ENCODE assay signal across 8 cellular contexts in the genomic region with DNA sequence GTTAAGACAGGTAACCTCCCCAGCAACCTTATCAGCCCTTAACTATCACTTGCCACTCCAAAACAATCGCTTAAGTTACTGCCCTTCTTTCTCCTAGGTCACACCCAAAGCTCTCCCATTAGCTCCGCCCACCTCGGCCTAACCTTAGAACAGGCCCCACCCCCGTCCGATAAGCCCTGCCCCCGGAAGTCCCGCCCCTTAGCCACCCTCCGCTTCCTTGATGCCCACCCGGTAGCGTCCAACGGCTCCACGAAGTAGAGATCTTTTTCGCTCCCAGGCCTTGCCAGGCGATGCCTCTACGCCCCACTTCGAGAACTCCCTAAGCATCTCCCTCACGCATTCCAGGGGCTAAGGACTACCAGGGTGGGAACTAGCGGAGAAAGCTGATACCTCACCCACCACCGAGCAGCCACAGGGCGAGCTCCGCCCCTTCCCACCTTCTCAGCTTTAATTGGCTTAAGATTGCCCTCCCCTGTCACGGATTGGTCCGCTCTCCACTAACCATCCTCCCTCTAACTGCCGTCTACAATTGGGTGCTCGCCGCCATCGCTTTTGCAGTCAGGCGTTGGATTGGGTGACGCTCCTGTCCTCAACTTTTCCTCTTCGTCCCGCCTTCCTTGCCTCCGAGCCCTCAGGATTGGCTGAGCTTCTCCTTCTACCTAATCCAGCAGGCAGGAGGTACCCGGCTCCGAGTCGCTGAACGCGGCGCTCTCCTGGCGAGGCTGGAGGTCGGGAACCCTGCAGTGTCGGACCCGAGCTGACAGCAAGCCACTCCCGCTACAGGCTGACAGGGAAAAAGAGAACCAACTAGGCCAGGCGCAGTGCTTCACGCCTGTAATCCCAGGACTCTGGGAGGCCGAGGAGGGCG. TPM values are rescaled to one million over a fixed set of nuclear protein-coding genes. Genes with fewer than 3 reads are reported as not detected.
DNase-seq lines count a peak whose midpoint lies in the region; ATAC-seq, FAIRE-seq and TF ChIP-seq lines count a peak whose summit lies in the region.

Gene ZBTB3, minus strand, starts transcription at position 425 of the 868 bp plus-strand sequence. CDS start 496 bp downstream, outside the sequence.

- TF ChIP-seq CTCF in left ventricle myocardium inferior (IDR thresholded peaks at IDR 0.05; ENCODE audit: borderline replicate concordance) (no peak), progenitor cell of endocrine pancreas (IDR thresholded peaks at IDR 0.05; ENCODE audit: unreplicated experiment) (no peak)

- H3K36me3 ChIP-seq in left ventricle myocardium inferior (peaks cover 14% of the 10 kb centered on the region), urinary bladder (ENCODE audit: insufficient read depth) (no peaks in the 10 kb centered on the region)

- peaks cover 13% of the 10 kb centered on the region for H3K4me1 Mint-ChIP-seq in progenitor cell of endocrine pancreas (ENCODE audit: low read depth)

- H3K9me3 Mint-ChIP-seq in progenitor cell of endocrine pancreas (ENCODE audit: low read depth), result no peaks in the 10 kb centered on the region

- H3K9me3 ChIP-seq in left ventricle myocardium inferior (replicated peaks), result no peaks in the 10 kb centered on the region

- peak within 1 kb of the TSS; percentile 100 for H3K4me3 Mint-ChIP-seq in progenitor cell of endocrine pancreas (ENCODE audit: low read depth)

- peak; percentile 95 for ATAC-seq in HG02852 (IDR thresholded peaks at IDR 0.05; ENCODE audit: unreplicated experiment)

- FAIRE-seq in GM12892 (lab: Jason Lieb, UNC), result peak; percentile 100

- H3K27me3 Mint-ChIP-seq in progenitor cell of endocrine pancreas, result no peaks in the 10 kb centered on the region

- WGBS in urinary bladder, result under 1% methylated on average over 47 of the region's 47 CpGs

- peaks cover 41% of the 10 kb centered on the region for H3K4me1 ChIP-seq in left ventricle myocardium inferior
- H3K4me1 ChIP-seq in urinary bladder (ENCODE audit: insufficient read depth), result no peaks in the 10 kb centered on the region

- peaks cover 6% of the 10 kb centered on the region for H3K36me3 Mint-ChIP-seq in progenitor cell of endocrine pancreas (ENCODE audit: insufficient read depth)

- no peaks in the 10 kb centered on the region for H3K27me3 ChIP-seq in left ventricle myocardium inferior (ENCODE audit: low read depth)

- intact Hi-C loops in left ventricle myocardium inferior (cut with micrococcal nuclease), result no loop called here

- H3K27ac ChIP-seq in left ventricle myocardium inferior (replicated peaks) (peak within 1 kb of the TSS; percentile 98), urinary bladder (ENCODE audit: low read depth) (peak within 1 kb of the TSS; percentile 80)

- peak; percentile 89 for TF ChIP-seq POLR2A in GM12892 (IDR thresholded peaks at IDR 0.05; ENCODE audit: low read depth, low read length)

- H3K4me3 ChIP-seq in left ventricle myocardium inferior (peak within 1 kb of the TSS; percentile 76), urinary bladder (ENCODE audit: low read depth, low read length) (peak within 1 kb of the TSS; percentile 53)

- DNase-seq in GM12892 (ENCODE audit: insufficient read length), result peak; percentile 95
- DNase-seq in NCI-H146 (lab: John Stamatoyannopoulos, UW), result peak; percentile 99
- peak; percentile 92 to 100 (median 95) for DNase-seq in T-helper 1 cell
- DNase-seq in amniotic epithelial cell (ENCODE audit: low read depth), result peak; percentile 100
- peak; percentile 95 for DNase-seq in left ventricle myocardium inferior
- peak; percentile 92 for DNase-seq in progenitor cell of endocrine pancreas (ENCODE audit: low spot score, unreplicated experiment)

- H3K27ac Mint-ChIP-seq in progenitor cell of endocrine pancreas, result peak within 1 kb of the TSS; percentile 96

RNA-seq across cellular contexts. Expression of gene ZBTB3, which starts in this region (rescaled TPM):
- 2.4 TPM for polyA plus RNA-seq in GM12892 (2012; ENCODE audit: missing spikeins)
- 9.5 TPM for total RNA-seq in left ventricle myocardium inferior
- 13.4 and 17.3 TPM in 2 replicates for total RNA-seq in progenitor cell of endocrine pancreas
- 10.5 TPM for total RNA-seq in urinary bladder
- polyA plus RNA-seq in urinary bladder, result 3.2 TPM

Comparison
In these comparisons a context has a peak if more than half of its experiments do, and no peak if none do; other contexts are left out.
1. Peak in every context shown above with its lines: DNase-seq, ATAC-seq, H3K4me3 ChIP-seq and H3K27ac ChIP-seq.